In genomic region chr5:14068136-14068535, GRCh38 we compare ENCODE assay signal across 35 cellular contexts.
"Had no signal": no experiment of that assay in that cellular context is flagged by ENCODE, and none has a peak within 500 bp of the region (broad histone marks: within the 10 kb centered on the region; RNA-seq: fewer than 3 reads in every experiment).

No MANE protein-coding gene starts in this region.

- DNase-seq: activated CD4-positive, alpha-beta memory T cell treated with anti-CD3 and anti-CD28 coated beads, Interleukin-2, amount 10 ng/mL, durations not matched to agents 7 days and 5 days; activated CD4-positive, alpha-beta T cell treated with anti-CD3 and anti-CD28 coated beads for 1 hour; activated CD4-positive, alpha-beta T cell treated with anti-CD3 and anti-CD28 coated beads for 48 hours; activated CD4-positive, CD25-positive, alpha-beta regulatory T cell; activated CD8-positive, alpha-beta memory T cell treated with anti-CD3 and anti-CD28 coated beads for 24 hours; activated CD8-positive, alpha-beta memory T cell treated with anti-CD3 and anti-CD28 coated beads, Interleukin-2, amount 10 ng/mL, durations not matched to agents 7 days and 5 days; activated CD8-positive, alpha-beta memory T cell treated with anti-CD3 and anti-CD28 coated beads, Interleukin-2, amount 50 U/mL, for 48 hours; activated effector memory CD4-positive, alpha-beta T cell treated with Interleukin-2 at 50 U/mL for 16 hours; activated naive CD4-positive, alpha-beta T cell treated with anti-CD3 and anti-CD28 coated beads, Interleukin-2, amount 10 ng/mL, durations not matched to agents 7 days and 5 days; activated T-cell treated with anti-CD3 and anti-CD28 coated beads, Interleukin-2, amount 50 U/mL, for 48 hours; amniotic stem cell; aorta; colonic mucosa; MM.1S; MV-4-11; NCI-H1092; NCI-H1436 treated with DMSO at 0.1 percent for 48 hours; NCI-H1694 treated with DMSO at 0.1 percent for 48 hours; NCI-H2029; NCI-H2171; NCI-H510A; NCI-H526; NCI-H748 treated with DMSO at 0.1 percent for 48 hours; NK-92 treated with Interleukin-12 subunit alpha and Interleukin-12 subunit beta, amount 100 ng/mL, for 24 hours; PC-9; SHP77; SJCRH30; T-helper 1 cell; T-helper 2 cell; T-helper 9 cell; WERI-Rb-1 had no signal

- H3K36me3 Mint-ChIP-seq: activated CD8-positive, alpha-beta memory T cell treated with anti-CD3 and anti-CD28 coated beads, Interleukin-2, amount 10 ng/mL, durations not matched to agents 7 days and 5 days; activated naive CD4-positive, alpha-beta T cell treated with anti-CD3 and anti-CD28 coated beads, Interleukin-2, amount 10 ng/mL, durations not matched to agents 7 days and 5 days; activated naive CD8-positive, alpha-beta T cell had no signal

- H3K27ac ChIP-seq: cardiac muscle cell, colonic mucosa, PC-9, SJCRH30, SK-N-MC, WERI-Rb-1 had no signal

- H3K27me3 ChIP-seq: cardiac muscle cell, colonic mucosa, SJCRH30 had no signal

- H3K4me3 Mint-ChIP-seq: activated CD4-positive, alpha-beta memory T cell treated with anti-CD3 and anti-CD28 coated beads, Interleukin-2, amount 10 ng/mL, durations not matched to agents 7 days and 5 days; activated CD8-positive, alpha-beta memory T cell treated with anti-CD3 and anti-CD28 coated beads, Interleukin-2, amount 10 ng/mL, durations not matched to agents 7 days and 5 days; activated naive CD4-positive, alpha-beta T cell treated with anti-CD3 and anti-CD28 coated beads, Interleukin-2, amount 10 ng/mL, durations not matched to agents 7 days and 5 days; activated naive CD8-positive, alpha-beta T cell; central memory CD8-positive, alpha-beta T cell had no signal

- H3K36me3 ChIP-seq: cardiac muscle cell, colonic mucosa, SJCRH30, WERI-Rb-1 had no signal

- H3K27ac Mint-ChIP-seq: activated CD4-positive, alpha-beta memory T cell treated with anti-CD3 and anti-CD28 coated beads, Interleukin-2, amount 10 ng/mL, durations not matched to agents 7 days and 5 days; activated CD8-positive, alpha-beta memory T cell treated with anti-CD3 and anti-CD28 coated beads, Interleukin-2, amount 10 ng/mL, durations not matched to agents 7 days and 5 days; activated naive CD4-positive, alpha-beta T cell treated with anti-CD3 and anti-CD28 coated beads, Interleukin-2, amount 10 ng/mL, durations not matched to agents 7 days and 5 days; activated naive CD8-positive, alpha-beta T cell had no signal

- H3K4me1 Mint-ChIP-seq: activated CD4-positive, alpha-beta memory T cell treated with anti-CD3 and anti-CD28 coated beads, Interleukin-2, amount 10 ng/mL, durations not matched to agents 7 days and 5 days; activated CD8-positive, alpha-beta memory T cell treated with anti-CD3 and anti-CD28 coated beads, Interleukin-2, amount 10 ng/mL, durations not matched to agents 7 days and 5 days; activated naive CD4-positive, alpha-beta T cell treated with anti-CD3 and anti-CD28 coated beads, Interleukin-2, amount 10 ng/mL, durations not matched to agents 7 days and 5 days; central memory CD8-positive, alpha-beta T cell had no signal

- ATAC-seq: activated CD8-positive, alpha-beta memory T cell treated with anti-CD3 and anti-CD28 coated beads, Interleukin-2, amount 10 ng/mL, durations not matched to agents 7 days and 5 days had no signal

- H2AFZ ChIP-seq: PC-9 had no signal

- H3K9me3 Mint-ChIP-seq: activated CD4-positive, alpha-beta memory T cell treated with anti-CD3 and anti-CD28 coated beads, Interleukin-2, amount 10 ng/mL, durations not matched to agents 7 days and 5 days; activated naive CD4-positive, alpha-beta T cell treated with anti-CD3 and anti-CD28 coated beads, Interleukin-2, amount 10 ng/mL, durations not matched to agents 7 days and 5 days; central memory CD8-positive, alpha-beta T cell had no signal

- H3K4me3 ChIP-seq: cardiac muscle cell, colonic mucosa, PC-9, SJCRH30, SK-N-MC had no signal

- H3K27me3 Mint-ChIP-seq: activated CD4-positive, alpha-beta memory T cell treated with anti-CD3 and anti-CD28 coated beads, Interleukin-2, amount 10 ng/mL, durations not matched to agents 7 days and 5 days; activated CD8-positive, alpha-beta memory T cell treated with anti-CD3 and anti-CD28 coated beads, Interleukin-2, amount 10 ng/mL, durations not matched to agents 7 days and 5 days; activated naive CD4-positive, alpha-beta T cell treated with anti-CD3 and anti-CD28 coated beads, Interleukin-2, amount 10 ng/mL, durations not matched to agents 7 days and 5 days; activated naive CD8-positive, alpha-beta T cell; central memory CD8-positive, alpha-beta T cell had no signal

- H3K9me3 ChIP-seq: colonic mucosa, SJCRH30 had no signal

- H3K4me2 ChIP-seq: PC-9 had no signal

- H3K4me1 ChIP-seq: colonic mucosa had no signal
